Comparison of ENCODE assay signal across 15 cellular contexts in the genomic region with DNA sequence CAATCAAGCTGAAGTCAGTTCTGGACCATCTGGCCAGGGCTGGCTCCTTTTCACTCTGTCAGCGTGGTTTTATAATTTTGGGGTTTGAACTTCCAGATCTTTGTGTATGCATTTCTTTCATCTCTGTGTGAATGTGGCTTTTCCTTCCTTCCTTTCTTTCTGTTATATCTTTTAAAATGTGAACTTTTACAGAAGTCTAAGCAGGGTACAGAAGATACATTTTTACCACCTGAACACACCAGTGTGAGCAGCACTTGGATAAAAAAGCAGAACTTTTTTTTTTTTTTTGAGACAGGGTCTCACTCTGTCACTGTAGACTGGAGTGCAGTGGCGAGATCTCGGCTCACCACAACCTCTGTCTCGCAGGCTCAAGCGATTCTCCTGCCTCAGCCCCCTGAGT. TPM values are rescaled to one million over a fixed set of nuclear protein-coding genes. Genes with fewer than 3 reads are reported as not detected.
A peak's percentile ranks its signal among the peaks of the same experiment; 100 is the strongest.
DNase-seq lines count a peak whose midpoint lies in the region; ATAC-seq, FAIRE-seq and TF ChIP-seq lines count a peak whose summit lies in the region.
"Had no signal": no experiment of that assay in that cellular context is flagged by ENCODE, and none has a peak within 500 bp of the region (broad histone marks: within the 10 kb centered on the region; RNA-seq: fewer than 3 reads in every experiment).

No MANE protein-coding gene starts in this region.

- H3K4ac ChIP-seq in H9 (ENCODE audit: low read depth, low read length): no peak overlapping the region

- no peak overlapping the region for H4K8ac ChIP-seq in H9 (replicated peaks; ENCODE audit: insufficient read length, low read depth, low read length)

- H3K4me2 ChIP-seq in H9 (ENCODE audit: insufficient read depth, insufficient read length, low read length): no peak overlapping the region

- DNase-seq in T-helper 2 cell treated with Interferon-gamma antibody and Interleukin-4, amounts not matched to agents 5 μg/mL and 100 μg/mL, for 36 hours (ENCODE audit: low spot score): no peak
- DNase-seq in T-helper 2 cell (no peak), kidney (peak; percentile 15), H9 (no peak)
- DNase-seq in Jurkat, Clone E6-1 (ENCODE audit: low read depth, low spot score): peak; percentile 76
- DNase-seq: CD4-positive, CD25-positive, alpha-beta regulatory T cell; DMS 273 treated with DMSO at 0.1 percent for 48 hours; KBM-7 had no signal

- TF ChIP-seq CTCF in kidney (IDR thresholded peaks at IDR 0.05; ENCODE audit: borderline replicate concordance, extremely low read depth, insufficient read depth): no peak
- TF ChIP-seq CTCF in H9 (conservative IDR thresholded peaks at IDR 0.05): no peak

- H2BK15ac ChIP-seq in H9 (ENCODE audit: low read depth, low read length): no peak overlapping the region

- H2AK5ac ChIP-seq in H9 (ENCODE audit: insufficient read length, low read length): no peak overlapping the region

- no peak overlapping the region for H4K91ac ChIP-seq in H9 (ENCODE audit: insufficient read length, low read depth, low read length)

- no peak overlapping the region for H3K27ac Mint-ChIP-seq in T-helper 2 cell treated with Interferon-gamma antibody and Interleukin-4, amounts not matched to agents 5 μg/mL and 100 μg/mL, for 36 hours
- no peak overlapping the region for H3K27ac Mint-ChIP-seq in H9
- H3K27ac Mint-ChIP-seq: CD4-positive, CD25-positive, alpha-beta regulatory T cell had no signal

- no peaks in the 10 kb centered on the region for H3K9me3 Mint-ChIP-seq in T-helper 2 cell treated with Interferon-gamma antibody and Interleukin-4, amounts not matched to agents 5 μg/mL and 100 μg/mL, for 36 hours
- no peaks in the 10 kb centered on the region for H3K9me3 Mint-ChIP-seq in H9

- H3K79me2 ChIP-seq in H9 (ENCODE audit: insufficient read depth, low read length): no peaks in the 10 kb centered on the region

- H3K23ac ChIP-seq in H9 (ENCODE audit: insufficient read length, low read depth, low read length): no peak overlapping the region

- no peaks in the 10 kb centered on the region for H3K79me1 ChIP-seq in H9 (ENCODE audit: insufficient read depth, low read depth, low read length, poor library complexity, severe bottlenecking)

- no peaks in the 10 kb centered on the region for H3K36me3 ChIP-seq in kidney (ENCODE audit: control insufficient read depth in 1 of 2, insufficient read depth in 2 of 2, low read length in 2 of 2)

- H3K27me3 ChIP-seq in H9 (ENCODE audit: insufficient read depth, low read length): no peaks in the 10 kb centered on the region

- no peak for ATAC-seq in GM21576 (IDR thresholded peaks at IDR 0.05; ENCODE audit: unreplicated experiment)
- ATAC-seq in GM21447 (IDR thresholded peaks at IDR 0.05; ENCODE audit: unreplicated experiment): no peak
- ATAC-seq: GM12878, HCT116 had no signal

- H4K5ac ChIP-seq in H9 (ENCODE audit: insufficient read length, low read depth, low read length): no peak overlapping the region

- H2AFZ ChIP-seq in H9 (ENCODE audit: low read length): no peak overlapping the region

- H2BK12ac ChIP-seq in H9 (ENCODE audit: insufficient read length, low read depth, low read length): no peak overlapping the region

- intact Hi-C loops in kidney (cut with DNase I): no loop called here

- H3K9me3 ChIP-seq in kidney (ENCODE audit: control insufficient read depth in 1 of 2, low read length in 2 of 2) (no peaks in the 10 kb centered on the region), H9 (ENCODE audit: control insufficient read depth, low read depth, low read length) (no peaks in the 10 kb centered on the region)

- H2BK20ac ChIP-seq in H9 (ENCODE audit: low read depth, low read length, poor library complexity, severe bottlenecking): no peak overlapping the region

- H3T11ph ChIP-seq in H9 (ENCODE audit: low read length): no peak overlapping the region

- no peak overlapping the region for H3K27ac ChIP-seq in kidney (ENCODE audit: low read depth in 2 of 2, low read length in 2 of 2)
- no peak overlapping the region for H3K27ac ChIP-seq in H9 (ENCODE audit: insufficient read length, low read depth, low read length)
- H3K27ac ChIP-seq: 22Rv1, HL-60 had no signal

- H2BK5ac ChIP-seq in H9 (ENCODE audit: insufficient read length, low read length): no peak overlapping the region

- H3K27me3 Mint-ChIP-seq in T-helper 2 cell treated with Interferon-gamma antibody and Interleukin-4, amounts not matched to agents 5 μg/mL and 100 μg/mL, for 36 hours (ENCODE audit: low read depth): peaks cover 6% of the 10 kb centered on the region
- peaks cover 2% of the 10 kb centered on the region; the same call in 1 of the 2 replicates for H3K27me3 Mint-ChIP-seq in H9 (ENCODE audit: low read depth)

- H4K20me1 ChIP-seq in H9 (ENCODE audit: control insufficient read depth, insufficient read depth, insufficient read length): no peaks in the 10 kb centered on the region

- H3K4me1 Mint-ChIP-seq in T-helper 2 cell treated with Interferon-gamma antibody and Interleukin-4, amounts not matched to agents 5 μg/mL and 100 μg/mL, for 36 hours (ENCODE audit: low read depth): peaks cover 9% of the 10 kb centered on the region
- peaks cover 8 to 13% of the 10 kb centered on the region in 2 experiments for H3K4me1 Mint-ChIP-seq in H9

- H3K36me3 Mint-ChIP-seq in T-helper 2 cell treated with Interferon-gamma antibody and Interleukin-4, amounts not matched to agents 5 μg/mL and 100 μg/mL, for 36 hours (ENCODE audit: low read depth): no peaks in the 10 kb centered on the region
- H3K36me3 Mint-ChIP-seq in H9 (ENCODE audit: insufficient read depth in 1 of 3, low read depth in 3 of 3): no peaks in the 10 kb centered on the region
- H3K36me3 Mint-ChIP-seq: CD4-positive, CD25-positive, alpha-beta regulatory T cell had no signal

- no CpG with 5 or more reads among the region's 5 CpGs for WGBS in H9 (ENCODE audit: extremely low coverage, insufficient read length, low lambda C conversion rate)

- H3K4me3 Mint-ChIP-seq in T-helper 2 cell treated with Interferon-gamma antibody and Interleukin-4, amounts not matched to agents 5 μg/mL and 100 μg/mL, for 36 hours: peak overlapping the region; percentile 0
- no peak overlapping the region for H3K4me3 Mint-ChIP-seq in H9
- H3K4me3 Mint-ChIP-seq: CD4-positive, CD25-positive, alpha-beta regulatory T cell had no signal

- no peak overlapping the region for H3K14ac ChIP-seq in H9 (ENCODE audit: insufficient read depth, low read length)

- no peak overlapping the region for H3K18ac ChIP-seq in H9 (ENCODE audit: insufficient read length, low read depth, low read length)

- no peak overlapping the region for H3K56ac ChIP-seq in H9 (ENCODE audit: insufficient read length, low read depth, low read length)

- no peaks in the 10 kb centered on the region for H3K23me2 ChIP-seq in H9 (ENCODE audit: insufficient read length, low read depth, low read length, poor library complexity, severe bottlenecking)

- no peak overlapping the region for H3K9ac ChIP-seq in kidney (ENCODE audit: low read length in 2 of 2)
- H3K9ac ChIP-seq in H9 (ENCODE audit: extremely low read depth, insufficient read length, low read length): no peak overlapping the region

- FAIRE-seq in kidney (lab: Jason Lieb, UNC): no peak
- FAIRE-seq: GM12878, GM18507 had no signal

- no peak overlapping the region for H3K4me3 ChIP-seq in Jurkat, Clone E6-1 (ENCODE audit: low read length)
- H3K4me3 ChIP-seq in kidney (ENCODE audit: low read length in 2 of 2): no peak overlapping the region
- H3K4me3 ChIP-seq: GM12878 had no signal

- H2BK120ac ChIP-seq in H9 (ENCODE audit: low read depth, low read length, poor library complexity, severe bottlenecking): no peak overlapping the region

- no peaks in the 10 kb centered on the region for H3K4me1 ChIP-seq in kidney (ENCODE audit: control insufficient read depth in 1 of 2, insufficient read depth in 1 of 2, low read depth in 1 of 2, low read length in 2 of 2)
- H3K4me1 ChIP-seq in H9 (ENCODE audit: insufficient read depth, low read length): no peaks in the 10 kb centered on the region; the same call in 1 of the 2 replicates

RNA-seq across cellular contexts. Expression of a gene that starts 20.4 kb away (rescaled TPM):
- 7.5 TPM for polyA plus RNA-seq in Jurkat, Clone E6-1 (2012; ENCODE audit: insufficient read depth, insufficient read length)
- 81.4 TPM for total RNA-seq in kidney
- polyA plus RNA-seq in kidney (ENCODE audit: insufficient read depth, low read depth, low replicate concordance): 33.6 TPM
- total RNA-seq in H9 (2021): 22.6 and 25.3 TPM in 2 replicates

RNA-seq across cellular contexts. Expression of a gene that starts 57.5 kb away (rescaled TPM):
- 39.7 TPM for polyA plus RNA-seq in Jurkat, Clone E6-1 (2012; ENCODE audit: insufficient read depth, insufficient read length)
- total RNA-seq in kidney (16.3 TPM), H9 (2021) (29.3 and 32.4 TPM in 2 replicates)
- 18.3 TPM for polyA plus RNA-seq in kidney (ENCODE audit: insufficient read depth, low read depth, low replicate concordance)

Comparison
In these comparisons a context has a peak if more than half of its experiments do, and no peak if none do; other contexts are left out.
1. DNase-seq: peak in Jurkat, Clone E6-1 (single experiment) and kidney (single experiment); none in T-helper 2 cell treated with Interferon-gamma antibody and Interleukin-4, amounts not matched to agents 5 μg/mL and 100 μg/mL, for 36 hours (single experiment), T-helper 2 cell (0 of 5) and H9 (single experiment).